Comparison of ENCODE assay signal across 18 cellular contexts in genomic region chr2:33014268-33014667, GRCh38.
DNase-seq lines count a peak whose midpoint lies in the region; ATAC-seq and TF ChIP-seq lines count a peak whose summit lies in the region.
"Had no signal": no experiment of that assay in that cellular context is flagged by ENCODE, and none has a peak within 500 bp of the region (broad histone marks: within the 10 kb centered on the region; RNA-seq: fewer than 3 reads in every experiment).

No MANE protein-coding gene starts in this region.

- no peaks in the 10 kb centered on the region for H4K20me1 ChIP-seq in hepatocyte (ENCODE audit: insufficient read depth, poor library complexity, severe bottlenecking)

- H2AFZ ChIP-seq in hepatocyte, result no peak overlapping the region

- H3K4me3 ChIP-seq in adipocyte (ENCODE audit: low read length), result no peak overlapping the region
- H3K4me3 ChIP-seq in hepatocyte, result no peak overlapping the region
- no peak overlapping the region for H3K4me3 ChIP-seq in psoas muscle
- H3K4me3 ChIP-seq: adrenal gland, lower lobe of right lung, skin epidermis, upper lobe of right lung had no signal

- 51% methylated on average over 2 of the region's 2 CpGs for WGBS in hepatocyte (ENCODE audit: low lambda C conversion rate, missing lambda C conversion rate)
- 22 to 54% (median 35%) methylated on average over 2 of the region's 2 CpGs for WGBS in psoas muscle, 3 donors

- H3K4me1 ChIP-seq in adipocyte (ENCODE audit: control insufficient read depth, insufficient read depth, low read length) (peaks cover 28% of the 10 kb centered on the region), hepatocyte (ENCODE audit: insufficient read depth) (peaks cover 22% of the 10 kb centered on the region), psoas muscle (peaks cover 13% of the 10 kb centered on the region)
- H3K4me1 ChIP-seq: adrenal gland, lower lobe of right lung, upper lobe of right lung had no signal

- no peak for TF ChIP-seq CTCF in hepatocyte (IDR thresholded peaks at IDR 0.05; ENCODE audit: poor library complexity)
- no peak for TF ChIP-seq CTCF in psoas muscle (IDR thresholded peaks at IDR 0.05)

- H3K27me3 ChIP-seq in adipocyte (replicated peaks; ENCODE audit: control insufficient read depth, insufficient read depth, low read length), result no peaks in the 10 kb centered on the region
- H3K27me3 ChIP-seq in hepatocyte, result no peaks in the 10 kb centered on the region
- no peaks in the 10 kb centered on the region for H3K27me3 ChIP-seq in psoas muscle (ENCODE audit: insufficient read depth in 3 of 3, low read length in 2 of 3)
- H3K27me3 ChIP-seq: adrenal gland, neutrophil, upper lobe of right lung had no signal

- H3K9me2 ChIP-seq in hepatocyte (replicated peaks; ENCODE audit: insufficient read depth), result no peaks in the 10 kb centered on the region

- intact Hi-C loops in psoas muscle (cut with DNase I), result loop anchor here in 1 of 2 donors (5.0 kb wide), 1 partner anchor 67 kb away; the partner anchor contains the start of gene LTBP1

- no peaks in the 10 kb centered on the region for H3K9me3 ChIP-seq in adipocyte (ENCODE audit: control insufficient read depth, low read length)
- H3K9me3 ChIP-seq in hepatocyte (ENCODE audit: low read depth), result no peaks in the 10 kb centered on the region
- no peaks in the 10 kb centered on the region for H3K9me3 ChIP-seq in psoas muscle
- H3K9me3 ChIP-seq: adrenal gland, lower lobe of right lung, neutrophil, upper lobe of right lung had no signal

- peak; percentile 80 to 92 (median 84) for ATAC-seq in psoas muscle
- ATAC-seq: lower lobe of right lung, upper lobe of right lung had no signal

- no peak overlapping the region for H3K9ac ChIP-seq in adipocyte (ENCODE audit: low read length)

- H3K27ac ChIP-seq in hepatocyte (peak overlapping the region; percentile 88), psoas muscle (peak overlapping the region; percentile 47)
- H3K27ac ChIP-seq: lower lobe of right lung, neutrophil, skin epidermis, upper lobe of right lung had no signal

- DNase-seq in NCI-H2171 treated with DMSO at 0.1 percent for 48 hours (lab: John Stamatoyannopoulos, UW) (peak; percentile 33), NCI-H2171 (lab: John Stamatoyannopoulos, UW) (no peak), adipocyte (ENCODE audit: low read depth) (peak; percentile 20), hepatocyte (ENCODE audit: low spot score) (no peak), psoas muscle (no peak), DMS79 treated with DMSO at 0.1 percent for 48 hours (lab: John Stamatoyannopoulos, UW) (no peak), epidermal melanocyte (ENCODE audit: insufficient read length, low spot score) (no peak)
- DNase-seq in effector CD4-positive, alpha-beta T cell, result no peak
- DNase-seq: activated CD4-positive, alpha-beta memory T cell treated with anti-CD3 and anti-CD28 coated beads, Interleukin-2, amount 10 ng/mL, durations not matched to agents 7 days and 5 days; adrenal gland; EL; lower lobe of right lung; NCI-H1694 treated with DMSO at 0.1 percent for 48 hours; NCI-H510A treated with DMSO at 0.1 percent for 48 hours; stimulated activated naive CD4-positive, alpha-beta T cell; upper lobe of right lung had no signal

- peaks cover 2% of the 10 kb centered on the region for H3K79me2 ChIP-seq in hepatocyte

- no peaks in the 10 kb centered on the region for H3K36me3 ChIP-seq in adipocyte (ENCODE audit: control insufficient read depth, insufficient read depth, low read length, severe bottlenecking)
- H3K36me3 ChIP-seq in hepatocyte (replicated peaks; ENCODE audit: insufficient read depth, low read depth), result no peaks in the 10 kb centered on the region
- H3K36me3 ChIP-seq in psoas muscle (ENCODE audit: insufficient read depth in 1 of 2, low read depth in 1 of 2), result no peaks in the 10 kb centered on the region
- H3K36me3 ChIP-seq: adrenal gland, lower lobe of right lung, neutrophil, upper lobe of right lung had no signal

- H3K4me2 ChIP-seq in hepatocyte, result peak overlapping the region; percentile 28

Comparison
In these comparisons a context has a peak if more than half of its experiments do, and no peak if none do; other contexts are left out.
1. DNase-seq: peak in NCI-H2171 treated with DMSO at 0.1 percent for 48 hours (single experiment) and adipocyte (single experiment); none in NCI-H2171 (single experiment), hepatocyte (single experiment), psoas muscle (0 of 2), DMS79 treated with DMSO at 0.1 percent for 48 hours (single experiment), effector CD4-positive, alpha-beta T cell (single experiment) and epidermal melanocyte (single experiment).